ENCODE assay signal across 7 cellular contexts in the genomic region with DNA sequence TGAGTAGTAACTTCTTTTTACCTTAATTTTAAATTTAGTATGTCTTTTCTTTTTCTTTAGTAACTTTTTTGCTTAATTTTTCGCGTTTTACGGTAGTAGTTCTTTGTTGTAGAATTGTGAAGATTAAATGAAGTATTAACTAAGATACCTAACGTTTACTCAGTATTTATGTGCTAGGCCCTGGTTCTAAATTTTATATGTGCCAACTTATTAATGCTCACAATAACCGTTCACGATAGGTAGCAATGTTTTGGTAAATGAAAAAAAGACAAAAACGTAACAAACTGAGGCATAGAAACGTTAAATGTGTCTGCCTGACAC. TPM values are rescaled to one million over a fixed set of nuclear protein-coding genes. Genes with fewer than 3 reads are reported as not detected.
A peak's percentile ranks its signal among the peaks of the same experiment; 100 is the strongest.
DNase-seq lines count a peak whose midpoint lies in the region; FAIRE-seq lines count a peak whose summit lies in the region.

No MANE protein-coding gene starts in this region.

- H3K9ac ChIP-seq in HUES6 (ENCODE audit: low read length): peak overlapping the region; percentile 97
- peak overlapping the region; percentile 77 to 95 for H3K9ac ChIP-seq in stomach smooth muscle (ENCODE audit: low read length in 2 of 2)

- peaks cover 1% of the 10 kb centered on the region for H3K27me3 Mint-ChIP-seq in activated naive CD8-positive, alpha-beta T cell

- H3K9me3 Mint-ChIP-seq in activated naive CD8-positive, alpha-beta T cell (ENCODE audit: low read depth): no peaks in the 10 kb centered on the region

- H3K4me3 Mint-ChIP-seq in activated naive CD8-positive, alpha-beta T cell: peak overlapping the region; percentile 99

- peak overlapping the region; percentile 98 for H3K4me3 ChIP-seq in HUES6 (ENCODE audit: low read depth, low read length)
- peak overlapping the region; percentile 92 to 100 for H3K4me3 ChIP-seq in stomach smooth muscle (ENCODE audit: low read length in 2 of 2)

- H3K27me3 ChIP-seq in HUES6 (ENCODE audit: control insufficient read depth, insufficient read depth, low read length) (no peaks in the 10 kb centered on the region), stomach smooth muscle (ENCODE audit: control insufficient read depth in 1 of 2, insufficient read depth in 2 of 2, low read length in 2 of 2) (no peaks in the 10 kb centered on the region)

- peaks cover 9% of the 10 kb centered on the region for H3K4me1 ChIP-seq in HUES6 (ENCODE audit: control insufficient read depth, insufficient read depth, low read length)
- H3K4me1 ChIP-seq in stomach smooth muscle (ENCODE audit: control insufficient read depth, insufficient read depth, low read length): no peaks in the 10 kb centered on the region

- DNase-seq in occipital lobe (lab: John Stamatoyannopoulos, UW) (no peak), RPMI8226 (no peak)
- no peak for DNase-seq in effector CD4-positive, alpha-beta T cell

- peaks cover 9% of the 10 kb centered on the region for H3K36me3 Mint-ChIP-seq in activated naive CD8-positive, alpha-beta T cell

- H3K4me1 Mint-ChIP-seq in activated naive CD8-positive, alpha-beta T cell (ENCODE audit: low read depth): peaks cover 36% of the 10 kb centered on the region

- peak; percentile 33 for FAIRE-seq in islet of Langerhans (lab: Jason Lieb, UNC)

- peaks cover 39% of the 10 kb centered on the region for H3K36me3 ChIP-seq in HUES6 (ENCODE audit: control insufficient read depth, insufficient read depth, low read length)
- peaks cover 6 to 17% of the 10 kb centered on the region in 2 donors for H3K36me3 ChIP-seq in stomach smooth muscle (ENCODE audit: control insufficient read depth in 2 of 2, insufficient read depth in 2 of 2, low read length in 2 of 2)

- H3K27ac ChIP-seq in HUES6 (ENCODE audit: low read depth, low read length) (no peak overlapping the region), stomach smooth muscle (ENCODE audit: low read length) (no peak overlapping the region)

- H3K9me3 ChIP-seq in HUES6 (ENCODE audit: control insufficient read depth, insufficient read depth, low read depth, low read length) (no peaks in the 10 kb centered on the region), stomach smooth muscle (ENCODE audit: control insufficient read depth in 2 of 2, low read length in 2 of 2) (no peaks in the 10 kb centered on the region)

- peak overlapping the region; percentile 98 for H3K27ac Mint-ChIP-seq in activated naive CD8-positive, alpha-beta T cell

RNA-seq across cellular contexts. Expression of a gene that starts 1.2 kb away (rescaled TPM):
- total RNA-seq in occipital lobe: 185 TPM
